ENCODE assay signal across 1 cellular context in the genomic region with DNA sequence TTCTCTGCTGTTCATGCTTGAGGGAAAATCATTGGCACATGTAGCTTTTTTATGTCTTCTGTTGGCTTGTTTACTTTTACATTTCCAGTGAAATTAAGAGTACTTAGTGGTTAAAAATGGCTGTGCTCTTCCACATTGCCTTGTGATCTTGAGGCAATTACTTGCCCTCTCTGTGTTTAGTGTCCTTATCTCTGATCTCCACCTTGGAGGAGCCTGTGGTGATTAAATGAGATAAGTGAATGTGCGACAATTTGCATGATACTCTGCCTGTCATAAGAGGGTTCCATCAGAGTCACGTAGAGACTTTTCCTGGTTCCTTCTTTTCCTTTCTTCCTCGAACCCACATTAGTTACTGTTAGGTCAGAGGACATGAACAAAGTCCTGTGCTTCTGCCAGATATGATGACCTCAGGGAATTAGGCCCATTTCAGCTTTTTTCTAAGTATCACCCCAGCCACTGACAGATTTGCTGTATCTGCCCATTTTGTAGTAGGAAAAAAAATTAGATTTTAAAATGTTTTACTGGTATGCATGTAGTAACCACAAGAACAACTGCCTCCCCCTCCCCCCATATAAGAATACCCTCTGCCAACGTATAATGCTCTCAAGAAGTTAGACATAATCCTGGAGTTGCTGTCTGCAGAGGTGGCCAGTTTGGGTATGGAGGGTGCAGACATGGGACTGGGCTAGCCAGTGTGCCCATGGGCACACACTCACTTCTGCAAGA.
TF ChIP-seq lines count a peak whose summit lies in the region.

No MANE protein-coding gene starts in this region.

TF ChIP-seq in K562, 482 proteins besides CTCF, POLR2A, EP300 and RAD21 (continued from another document and continues in another):
- TF ChIP-seq, protein P1, sequence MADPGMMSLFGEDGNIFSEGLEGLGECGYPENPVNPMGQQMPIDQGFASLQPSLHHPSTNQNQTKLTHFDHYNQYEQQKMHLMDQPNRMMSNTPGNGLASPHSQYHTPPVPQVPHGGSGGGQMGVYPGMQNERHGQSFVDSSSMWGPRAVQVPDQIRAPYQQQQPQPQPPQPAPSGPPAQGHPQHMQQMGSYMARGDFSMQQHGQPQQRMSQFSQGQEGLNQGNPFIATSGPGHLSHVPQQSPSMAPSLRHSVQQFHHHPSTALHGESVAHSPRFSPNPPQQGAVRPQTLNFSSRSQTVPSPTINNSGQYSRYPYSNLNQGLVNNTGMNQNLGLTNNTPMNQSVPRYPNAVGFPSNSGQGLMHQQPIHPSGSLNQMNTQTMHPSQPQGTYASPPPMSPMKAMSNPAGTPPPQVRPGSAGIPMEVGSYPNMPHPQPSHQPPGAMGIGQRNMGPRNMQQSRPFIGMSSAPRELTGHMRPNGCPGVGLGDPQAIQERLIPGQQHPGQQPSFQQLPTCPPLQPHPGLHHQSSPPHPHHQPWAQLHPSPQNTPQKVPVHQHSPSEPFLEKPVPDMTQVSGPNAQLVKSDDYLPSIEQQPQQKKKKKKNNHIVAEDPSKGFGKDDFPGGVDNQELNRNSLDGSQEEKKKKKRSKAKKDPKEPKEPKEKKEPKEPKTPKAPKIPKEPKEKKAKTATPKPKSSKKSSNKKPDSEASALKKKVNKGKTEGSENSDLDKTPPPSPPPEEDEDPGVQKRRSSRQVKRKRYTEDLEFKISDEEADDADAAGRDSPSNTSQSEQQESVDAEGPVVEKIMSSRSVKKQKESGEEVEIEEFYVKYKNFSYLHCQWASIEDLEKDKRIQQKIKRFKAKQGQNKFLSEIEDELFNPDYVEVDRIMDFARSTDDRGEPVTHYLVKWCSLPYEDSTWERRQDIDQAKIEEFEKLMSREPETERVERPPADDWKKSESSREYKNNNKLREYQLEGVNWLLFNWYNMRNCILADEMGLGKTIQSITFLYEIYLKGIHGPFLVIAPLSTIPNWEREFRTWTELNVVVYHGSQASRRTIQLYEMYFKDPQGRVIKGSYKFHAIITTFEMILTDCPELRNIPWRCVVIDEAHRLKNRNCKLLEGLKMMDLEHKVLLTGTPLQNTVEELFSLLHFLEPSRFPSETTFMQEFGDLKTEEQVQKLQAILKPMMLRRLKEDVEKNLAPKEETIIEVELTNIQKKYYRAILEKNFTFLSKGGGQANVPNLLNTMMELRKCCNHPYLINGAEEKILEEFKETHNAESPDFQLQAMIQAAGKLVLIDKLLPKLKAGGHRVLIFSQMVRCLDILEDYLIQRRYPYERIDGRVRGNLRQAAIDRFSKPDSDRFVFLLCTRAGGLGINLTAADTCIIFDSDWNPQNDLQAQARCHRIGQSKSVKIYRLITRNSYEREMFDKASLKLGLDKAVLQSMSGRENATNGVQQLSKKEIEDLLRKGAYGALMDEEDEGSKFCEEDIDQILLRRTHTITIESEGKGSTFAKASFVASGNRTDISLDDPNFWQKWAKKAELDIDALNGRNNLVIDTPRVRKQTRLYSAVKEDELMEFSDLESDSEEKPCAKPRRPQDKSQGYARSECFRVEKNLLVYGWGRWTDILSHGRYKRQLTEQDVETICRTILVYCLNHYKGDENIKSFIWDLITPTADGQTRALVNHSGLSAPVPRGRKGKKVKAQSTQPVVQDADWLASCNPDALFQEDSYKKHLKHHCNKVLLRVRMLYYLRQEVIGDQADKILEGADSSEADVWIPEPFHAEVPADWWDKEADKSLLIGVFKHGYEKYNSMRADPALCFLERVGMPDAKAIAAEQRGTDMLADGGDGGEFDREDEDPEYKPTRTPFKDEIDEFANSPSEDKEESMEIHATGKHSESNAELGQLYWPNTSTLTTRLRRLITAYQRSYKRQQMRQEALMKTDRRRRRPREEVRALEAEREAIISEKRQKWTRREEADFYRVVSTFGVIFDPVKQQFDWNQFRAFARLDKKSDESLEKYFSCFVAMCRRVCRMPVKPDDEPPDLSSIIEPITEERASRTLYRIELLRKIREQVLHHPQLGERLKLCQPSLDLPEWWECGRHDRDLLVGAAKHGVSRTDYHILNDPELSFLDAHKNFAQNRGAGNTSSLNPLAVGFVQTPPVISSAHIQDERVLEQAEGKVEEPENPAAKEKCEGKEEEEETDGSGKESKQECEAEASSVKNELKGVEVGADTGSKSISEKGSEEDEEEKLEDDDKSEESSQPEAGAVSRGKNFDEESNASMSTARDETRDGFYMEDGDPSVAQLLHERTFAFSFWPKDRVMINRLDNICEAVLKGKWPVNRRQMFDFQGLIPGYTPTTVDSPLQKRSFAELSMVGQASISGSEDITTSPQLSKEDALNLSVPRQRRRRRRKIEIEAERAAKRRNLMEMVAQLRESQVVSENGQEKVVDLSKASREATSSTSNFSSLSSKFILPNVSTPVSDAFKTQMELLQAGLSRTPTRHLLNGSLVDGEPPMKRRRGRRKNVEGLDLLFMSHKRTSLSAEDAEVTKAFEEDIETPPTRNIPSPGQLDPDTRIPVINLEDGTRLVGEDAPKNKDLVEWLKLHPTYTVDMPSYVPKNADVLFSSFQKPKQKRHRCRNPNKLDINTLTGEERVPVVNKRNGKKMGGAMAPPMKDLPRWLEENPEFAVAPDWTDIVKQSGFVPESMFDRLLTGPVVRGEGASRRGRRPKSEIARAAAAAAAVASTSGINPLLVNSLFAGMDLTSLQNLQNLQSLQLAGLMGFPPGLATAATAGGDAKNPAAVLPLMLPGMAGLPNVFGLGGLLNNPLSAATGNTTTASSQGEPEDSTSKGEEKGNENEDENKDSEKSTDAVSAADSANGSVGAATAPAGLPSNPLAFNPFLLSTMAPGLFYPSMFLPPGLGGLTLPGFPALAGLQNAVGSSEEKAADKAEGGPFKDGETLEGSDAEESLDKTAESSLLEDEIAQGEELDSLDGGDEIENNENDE (IDR thresholded peaks at IDR 0.05; ENCODE audit: low read depth, low read length) = no peak
- TF ChIP-seq SMAD1 (IDR thresholded peaks at IDR 0.05; ENCODE audit: low read depth, low read length, partially characterized antibody) = peak; percentile 55
- TF ChIP-seq, protein P2, sequence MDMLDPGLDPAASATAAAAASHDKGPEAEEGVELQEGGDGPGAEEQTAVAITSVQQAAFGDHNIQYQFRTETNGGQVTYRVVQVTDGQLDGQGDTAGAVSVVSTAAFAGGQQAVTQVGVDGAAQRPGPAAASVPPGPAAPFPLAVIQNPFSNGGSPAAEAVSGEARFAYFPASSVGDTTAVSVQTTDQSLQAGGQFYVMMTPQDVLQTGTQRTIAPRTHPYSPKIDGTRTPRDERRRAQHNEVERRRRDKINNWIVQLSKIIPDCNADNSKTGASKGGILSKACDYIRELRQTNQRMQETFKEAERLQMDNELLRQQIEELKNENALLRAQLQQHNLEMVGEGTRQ (CRISPR knock-in tag; IDR thresholded peaks at IDR 0.05) = no peak
- no peak for TF ChIP-seq ILK (tag; IDR thresholded peaks at IDR 0.05; ENCODE audit: borderline replicate concordance, low read depth)
- no peak for TF ChIP-seq HMG20B (CRISPR knock-in tag; IDR thresholded peaks at IDR 0.05)
- TF ChIP-seq NR2C1 (IDR thresholded peaks at IDR 0.05) = peak; percentile 65
- peak; percentile 70 for TF ChIP-seq NR2C1 (tag; IDR thresholded peaks at IDR 0.05)
- no peak for TF ChIP-seq NFE2L1 (tag; IDR thresholded peaks at IDR 0.05; ENCODE audit: borderline replicate concordance, low read depth)
- no peak for TF ChIP-seq RBBP5 (IDR thresholded peaks at IDR 0.05; ENCODE audit: borderline replicate concordance, insufficient read depth, low read length, poor library complexity, severe bottlenecking)
- TF ChIP-seq CREB1 (IDR thresholded peaks at IDR 0.05) = peak; percentile 37; the same call in 1 of the 2 replicates
- peak; percentile 41; the same call in 1 of the 2 replicates for TF ChIP-seq CREB1 (CRISPR knock-in tag; IDR thresholded peaks at IDR 0.05)
- TF ChIP-seq, protein P3, sequence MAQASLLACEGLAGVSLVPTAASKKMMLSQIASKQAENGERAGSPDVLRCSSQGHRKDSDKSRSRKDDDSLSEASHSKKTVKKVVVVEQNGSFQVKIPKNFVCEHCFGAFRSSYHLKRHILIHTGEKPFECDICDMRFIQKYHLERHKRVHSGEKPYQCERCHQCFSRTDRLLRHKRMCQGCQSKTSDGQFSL (CRISPR knock-in tag; IDR thresholded peaks at IDR 0.05) = no peak
- TF ChIP-seq, protein P3 (tag; IDR thresholded peaks at IDR 0.05) = no peak
- no peak for TF ChIP-seq ZNF24 (IDR thresholded peaks at IDR 0.05)
- TF ChIP-seq ADNP (tag; IDR thresholded peaks at IDR 0.05) = peak; percentile 91
- no peak for TF ChIP-seq CREBBP (IDR thresholded peaks at IDR 0.05; ENCODE audit: low read depth, low read length)
- no peak for TF ChIP-seq KDM2B (CRISPR knock-in tag; IDR thresholded peaks at IDR 0.05)
- no peak for TF ChIP-seq ZNF766 (CRISPR knock-in tag; conservative IDR thresholded peaks at IDR 0.05)
- no peak for TF ChIP-seq HMG20A (CRISPR knock-in tag; conservative IDR thresholded peaks at IDR 0.05)
- TF ChIP-seq CSDE1 (IDR thresholded peaks at IDR 0.05) = no peak
- no peak for TF ChIP-seq ZNF77 (CRISPR knock-in tag; IDR thresholded peaks at IDR 0.05)
- TF ChIP-seq HDAC2 (IDR thresholded peaks at IDR 0.05) = peak; percentile 90; the same call in 1 of the 2 replicates
- TF ChIP-seq, protein P4, sequence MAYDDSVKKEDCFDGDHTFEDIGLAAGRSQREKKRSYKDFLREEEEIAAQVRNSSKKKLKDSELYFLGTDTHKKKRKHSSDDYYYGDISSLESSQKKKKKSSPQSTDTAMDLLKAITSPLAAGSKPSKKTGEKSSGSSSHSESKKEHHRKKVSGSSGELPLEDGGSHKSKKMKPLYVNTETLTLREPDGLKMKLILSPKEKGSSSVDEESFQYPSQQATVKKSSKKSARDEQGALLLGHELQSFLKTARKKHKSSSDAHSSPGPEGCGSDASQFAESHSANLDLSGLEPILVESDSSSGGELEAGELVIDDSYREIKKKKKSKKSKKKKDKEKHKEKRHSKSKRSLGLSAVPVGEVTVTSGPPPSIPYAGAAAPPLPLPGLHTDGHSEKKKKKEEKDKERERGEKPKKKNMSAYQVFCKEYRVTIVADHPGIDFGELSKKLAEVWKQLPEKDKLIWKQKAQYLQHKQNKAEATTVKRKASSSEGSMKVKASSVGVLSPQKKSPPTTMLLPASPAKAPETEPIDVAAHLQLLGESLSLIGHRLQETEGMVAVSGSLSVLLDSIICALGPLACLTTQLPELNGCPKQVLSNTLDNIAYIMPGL (CRISPR knock-in tag; IDR thresholded peaks at IDR 0.05) = no peak
- no peak for TF ChIP-seq SIRT6 (IDR thresholded peaks at IDR 0.05; ENCODE audit: low read depth, low read length)
- TF ChIP-seq, protein P5, sequence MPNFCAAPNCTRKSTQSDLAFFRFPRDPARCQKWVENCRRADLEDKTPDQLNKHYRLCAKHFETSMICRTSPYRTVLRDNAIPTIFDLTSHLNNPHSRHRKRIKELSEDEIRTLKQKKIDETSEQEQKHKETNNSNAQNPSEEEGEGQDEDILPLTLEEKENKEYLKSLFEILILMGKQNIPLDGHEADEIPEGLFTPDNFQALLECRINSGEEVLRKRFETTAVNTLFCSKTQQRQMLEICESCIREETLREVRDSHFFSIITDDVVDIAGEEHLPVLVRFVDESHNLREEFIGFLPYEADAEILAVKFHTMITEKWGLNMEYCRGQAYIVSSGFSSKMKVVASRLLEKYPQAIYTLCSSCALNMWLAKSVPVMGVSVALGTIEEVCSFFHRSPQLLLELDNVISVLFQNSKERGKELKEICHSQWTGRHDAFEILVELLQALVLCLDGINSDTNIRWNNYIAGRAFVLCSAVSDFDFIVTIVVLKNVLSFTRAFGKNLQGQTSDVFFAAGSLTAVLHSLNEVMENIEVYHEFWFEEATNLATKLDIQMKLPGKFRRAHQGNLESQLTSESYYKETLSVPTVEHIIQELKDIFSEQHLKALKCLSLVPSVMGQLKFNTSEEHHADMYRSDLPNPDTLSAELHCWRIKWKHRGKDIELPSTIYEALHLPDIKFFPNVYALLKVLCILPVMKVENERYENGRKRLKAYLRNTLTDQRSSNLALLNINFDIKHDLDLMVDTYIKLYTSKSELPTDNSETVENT (CRISPR knock-in tag; IDR thresholded peaks at IDR 0.05) = no peak
- no peak for TF ChIP-seq HEY1 (CRISPR knock-in tag; IDR thresholded peaks at IDR 0.05; ENCODE audit: borderline replicate concordance)
- TF ChIP-seq SMC3 (conservative IDR thresholded peaks at IDR 0.05; ENCODE audit: insufficient read depth, low read depth, low read length) = no peak
- TF ChIP-seq, protein P6, sequence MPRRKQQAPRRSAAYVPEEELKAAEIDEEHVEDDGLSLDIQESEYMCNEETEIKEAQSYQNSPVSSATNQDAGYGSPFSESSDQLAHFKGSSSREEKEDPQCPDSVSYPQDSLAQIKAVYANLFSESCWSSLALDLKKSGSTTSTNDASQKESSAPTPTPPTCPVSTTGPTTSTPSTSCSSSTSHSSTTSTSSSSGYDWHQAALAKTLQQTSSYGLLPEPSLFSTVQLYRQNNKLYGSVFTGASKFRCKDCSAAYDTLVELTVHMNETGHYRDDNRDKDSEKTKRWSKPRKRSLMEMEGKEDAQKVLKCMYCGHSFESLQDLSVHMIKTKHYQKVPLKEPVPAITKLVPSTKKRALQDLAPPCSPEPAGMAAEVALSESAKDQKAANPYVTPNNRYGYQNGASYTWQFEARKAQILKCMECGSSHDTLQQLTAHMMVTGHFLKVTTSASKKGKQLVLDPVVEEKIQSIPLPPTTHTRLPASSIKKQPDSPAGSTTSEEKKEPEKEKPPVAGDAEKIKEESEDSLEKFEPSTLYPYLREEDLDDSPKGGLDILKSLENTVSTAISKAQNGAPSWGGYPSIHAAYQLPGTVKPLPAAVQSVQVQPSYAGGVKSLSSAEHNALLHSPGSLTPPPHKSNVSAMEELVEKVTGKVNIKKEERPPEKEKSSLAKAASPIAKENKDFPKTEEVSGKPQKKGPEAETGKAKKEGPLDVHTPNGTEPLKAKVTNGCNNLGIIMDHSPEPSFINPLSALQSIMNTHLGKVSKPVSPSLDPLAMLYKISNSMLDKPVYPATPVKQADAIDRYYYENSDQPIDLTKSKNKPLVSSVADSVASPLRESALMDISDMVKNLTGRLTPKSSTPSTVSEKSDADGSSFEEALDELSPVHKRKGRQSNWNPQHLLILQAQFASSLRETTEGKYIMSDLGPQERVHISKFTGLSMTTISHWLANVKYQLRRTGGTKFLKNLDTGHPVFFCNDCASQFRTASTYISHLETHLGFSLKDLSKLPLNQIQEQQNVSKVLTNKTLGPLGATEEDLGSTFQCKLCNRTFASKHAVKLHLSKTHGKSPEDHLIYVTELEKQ (CRISPR knock-in tag; IDR thresholded peaks at IDR 0.05) = no peak
